In the genomic region with DNA sequence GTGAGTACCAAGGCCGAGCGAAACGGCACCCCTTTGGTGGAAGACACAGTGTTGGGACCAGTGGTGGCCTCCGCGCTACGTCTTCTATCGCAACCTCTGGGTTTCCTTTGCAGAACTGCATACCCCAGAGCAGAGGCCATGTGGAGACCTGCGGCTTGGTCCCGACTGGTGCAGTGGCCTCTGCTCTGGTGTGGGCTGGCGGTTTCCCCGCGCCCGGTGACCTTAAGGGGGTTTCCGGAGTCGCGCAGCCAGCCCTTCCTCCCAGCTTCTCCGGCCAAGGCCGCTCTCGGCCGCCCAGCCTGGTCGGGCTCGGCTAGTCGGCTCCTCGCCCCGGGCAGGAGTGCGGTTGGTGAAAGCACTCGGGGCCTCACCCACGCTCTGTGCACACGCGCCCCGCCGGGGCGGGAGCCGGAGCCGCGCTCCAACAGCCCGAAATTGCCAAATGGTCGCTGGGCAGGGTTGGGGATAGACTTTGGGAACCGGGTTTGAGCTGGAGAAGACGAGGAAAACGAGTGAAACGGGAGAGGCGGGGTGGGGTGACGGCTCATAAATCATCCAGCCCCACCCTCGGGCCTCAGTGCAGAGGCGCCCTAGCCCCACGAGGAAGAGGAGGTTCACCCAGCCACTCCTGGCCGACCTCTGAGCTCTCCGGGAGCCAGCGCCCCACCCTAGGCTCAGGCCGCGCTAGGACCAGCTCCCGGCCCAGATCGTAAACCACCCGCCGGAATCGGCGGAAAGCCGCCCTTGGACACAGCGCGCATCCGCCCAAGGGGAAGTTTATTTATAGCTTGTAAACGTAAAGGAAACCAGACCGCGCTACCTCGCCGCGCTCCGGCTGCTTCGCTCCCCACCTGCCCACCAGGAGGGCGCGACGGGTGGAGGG, we compare ENCODE assay signal across 8 cellular contexts.
A peak's percentile ranks its signal among the peaks of the same experiment; 100 is the strongest.
DNase-seq lines count a peak whose midpoint lies in the region; ATAC-seq and TF ChIP-seq lines count a peak whose summit lies in the region.

No MANE protein-coding gene starts in this region.

- DNase-seq in SIG-M5 treated with dmso at 0.1 percent for 504 hours (lab: John Stamatoyannopoulos, UW; ENCODE audit: unreplicated experiment) (peak; percentile 23), SIG-M5 (lab: John Stamatoyannopoulos, UW) (no peak), NCI-H2227 treated with DMSO at 0.1 percent for 48 hours (lab: John Stamatoyannopoulos, UW) (peak; percentile 62), glomerular visceral epithelial cell (ENCODE audit: extremely low spot score) (peak; percentile 54), ovary (peak; percentile 61 to 75 (median 71)), Ammon's horn (ENCODE audit: low spot score) (no peak)
- DNase-seq in activated naive CD4-positive, alpha-beta T cell treated with Interleukin-2 at 50 U/mL for 16 hours = peak; percentile 34

- H3K36me3 ChIP-seq in ovary = no peaks in the 10 kb centered on the region

- peak overlapping the region; percentile 79 to 86 for H3K27ac ChIP-seq in ovary

- 6 to 13% (median 11%) methylated on average over 66 to 73 of the region's 73 CpGs for WGBS in ovary, 3 donors

- no peak for TF ChIP-seq CTCF in ovary (IDR thresholded peaks at IDR 0.05)

- peak; percentile 54 for ATAC-seq in HG02798 (IDR thresholded peaks at IDR 0.05; ENCODE audit: poor library complexity, unreplicated experiment)

- peak overlapping the region; percentile 49 for H3K4me3 ChIP-seq in ovary

- no peak for TF ChIP-seq POLR2A in ovary (IDR thresholded peaks at IDR 0.05)

- no peak for TF ChIP-seq EP300 in ovary (IDR thresholded peaks at IDR 0.05)

- H3K27me3 ChIP-seq in ovary = no peaks in the 10 kb centered on the region

- peaks cover 0 to 5% of the 10 kb centered on the region in 2 donors for H3K9me3 ChIP-seq in ovary

- peaks cover 4% of the 10 kb centered on the region for H3K4me1 ChIP-seq in ovary (ENCODE audit: insufficient read depth)

- intact Hi-C loops in ovary (cut with DNase I) = loop anchor here (5.0 to 10.0 kb wide), 6 partner anchors 74 to 198 kb away; partner anchors contain the start of gene BCOR (in 1 of the 4)

Comparison
In these comparisons a context has a peak if more than half of its experiments do, and no peak if none do; other contexts are left out.
1. DNase-seq: peak in SIG-M5 treated with dmso at 0.1 percent for 504 hours (single experiment), NCI-H2227 treated with DMSO at 0.1 percent for 48 hours (single experiment), activated naive CD4-positive, alpha-beta T cell treated with Interleukin-2 at 50 U/mL for 16 hours (single experiment), glomerular visceral epithelial cell (single experiment) and ovary (5 of 5); none in SIG-M5 (single experiment) and Ammon's horn (single experiment).